8 cellular contexts compared by ENCODE assay signal in genomic region chr1:1231400-1232223, GRCh38.
A peak's percentile ranks its signal among the peaks of the same experiment; 100 is the strongest.
DNase-seq lines count a peak whose midpoint lies in the region; ATAC-seq and TF ChIP-seq lines count a peak whose summit lies in the region.

SDF4 (minus strand) TSS chr1:1232001; CDS start chr1:1228772, 3,229 bp downstream.

- peak within 1 kb of the TSS; percentile 93 for H3K4me3 Mint-ChIP-seq in activated naive CD4-positive, alpha-beta T cell treated with anti-CD3 and anti-CD28 coated beads, Interleukin-2, amount 50 U/mL, for 24 hours

- H3K27me3 Mint-ChIP-seq in activated naive CD4-positive, alpha-beta T cell treated with anti-CD3 and anti-CD28 coated beads, Interleukin-2, amount 50 U/mL, for 24 hours: no peaks in the 10 kb centered on the region

- peak within 1 kb of the TSS; percentile 91 for H3K27ac Mint-ChIP-seq in activated naive CD4-positive, alpha-beta T cell treated with anti-CD3 and anti-CD28 coated beads, Interleukin-2, amount 50 U/mL, for 24 hours

- TF ChIP-seq CTCF in GM10266 (IDR thresholded peaks at IDR 0.05; ENCODE audit: control insufficient read depth, insufficient read depth, low read depth, missing control alignments): no peak

- H3K36me3 Mint-ChIP-seq in activated naive CD4-positive, alpha-beta T cell treated with anti-CD3 and anti-CD28 coated beads, Interleukin-2, amount 50 U/mL, for 24 hours: peaks cover 14% of the 10 kb centered on the region

- peaks cover 30% of the 10 kb centered on the region for H3K4me1 Mint-ChIP-seq in activated naive CD4-positive, alpha-beta T cell treated with anti-CD3 and anti-CD28 coated beads, Interleukin-2, amount 50 U/mL, for 24 hours

- DNase-seq in GM10266 (ENCODE audit: extremely low spot score): peak; percentile 100
- peak; percentile 89 for DNase-seq in NCI-H1092 treated with DMSO at 0.1 percent for 48 hours (lab: John Stamatoyannopoulos, UW)
- peak; percentile 96 for DNase-seq in globus pallidus (ENCODE audit: low spot score)
- DNase-seq in nucleus accumbens (lab: John Stamatoyannopoulos, UW): peak in 55 of 56 donors; percentile 66 to 97 (median 92)
- DNase-seq in superior temporal gyrus (ENCODE audit: extremely low spot score): peak; percentile 95

- no peaks in the 10 kb centered on the region for H3K9me3 Mint-ChIP-seq in activated naive CD4-positive, alpha-beta T cell treated with anti-CD3 and anti-CD28 coated beads, Interleukin-2, amount 50 U/mL, for 24 hours

- peak; percentile 85 for ATAC-seq in HG02623 (IDR thresholded peaks at IDR 0.05; ENCODE audit: unreplicated experiment)
- ATAC-seq in SK-N-SH treated with all-trans-retinoic acid at 6 μM for 48 hours: peak; percentile 95

TF ChIP-seq in SK-N-SH treated with all-trans-retinoic acid at 6 μM for 48 hours, 23 proteins besides CTCF, POLR2A, EP300 and RAD21:
- TF ChIP-seq, protein P1, sequence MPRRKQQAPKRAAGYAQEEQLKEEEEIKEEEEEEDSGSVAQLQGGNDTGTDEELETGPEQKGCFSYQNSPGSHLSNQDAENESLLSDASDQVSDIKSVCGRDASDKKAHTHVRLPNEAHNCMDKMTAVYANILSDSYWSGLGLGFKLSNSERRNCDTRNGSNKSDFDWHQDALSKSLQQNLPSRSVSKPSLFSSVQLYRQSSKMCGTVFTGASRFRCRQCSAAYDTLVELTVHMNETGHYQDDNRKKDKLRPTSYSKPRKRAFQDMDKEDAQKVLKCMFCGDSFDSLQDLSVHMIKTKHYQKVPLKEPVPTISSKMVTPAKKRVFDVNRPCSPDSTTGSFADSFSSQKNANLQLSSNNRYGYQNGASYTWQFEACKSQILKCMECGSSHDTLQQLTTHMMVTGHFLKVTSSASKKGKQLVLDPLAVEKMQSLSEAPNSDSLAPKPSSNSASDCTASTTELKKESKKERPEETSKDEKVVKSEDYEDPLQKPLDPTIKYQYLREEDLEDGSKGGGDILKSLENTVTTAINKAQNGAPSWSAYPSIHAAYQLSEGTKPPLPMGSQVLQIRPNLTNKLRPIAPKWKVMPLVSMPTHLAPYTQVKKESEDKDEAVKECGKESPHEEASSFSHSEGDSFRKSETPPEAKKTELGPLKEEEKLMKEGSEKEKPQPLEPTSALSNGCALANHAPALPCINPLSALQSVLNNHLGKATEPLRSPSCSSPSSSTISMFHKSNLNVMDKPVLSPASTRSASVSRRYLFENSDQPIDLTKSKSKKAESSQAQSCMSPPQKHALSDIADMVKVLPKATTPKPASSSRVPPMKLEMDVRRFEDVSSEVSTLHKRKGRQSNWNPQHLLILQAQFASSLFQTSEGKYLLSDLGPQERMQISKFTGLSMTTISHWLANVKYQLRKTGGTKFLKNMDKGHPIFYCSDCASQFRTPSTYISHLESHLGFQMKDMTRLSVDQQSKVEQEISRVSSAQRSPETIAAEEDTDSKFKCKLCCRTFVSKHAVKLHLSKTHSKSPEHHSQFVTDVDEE (CRISPR knock-in tag; IDR thresholded peaks at IDR 0.05): peak; percentile 57; the same call in 1 of the 2 replicates
- TF ChIP-seq BACH2 (CRISPR knock-in tag; IDR thresholded peaks at IDR 0.05; ENCODE audit: borderline replicate concordance) (no peak), ZFP3 (CRISPR knock-in tag; IDR thresholded peaks at IDR 0.05) (peak; percentile 35; the same call in 1 of the 2 replicates)

Comparison
In these comparisons a context has a peak if more than half of its experiments do, and no peak if none do; other contexts are left out.
1. Peak in every context shown above with its lines: DNase-seq and ATAC-seq.